ENCODE assay signal across 1 cellular context in the genomic region with DNA sequence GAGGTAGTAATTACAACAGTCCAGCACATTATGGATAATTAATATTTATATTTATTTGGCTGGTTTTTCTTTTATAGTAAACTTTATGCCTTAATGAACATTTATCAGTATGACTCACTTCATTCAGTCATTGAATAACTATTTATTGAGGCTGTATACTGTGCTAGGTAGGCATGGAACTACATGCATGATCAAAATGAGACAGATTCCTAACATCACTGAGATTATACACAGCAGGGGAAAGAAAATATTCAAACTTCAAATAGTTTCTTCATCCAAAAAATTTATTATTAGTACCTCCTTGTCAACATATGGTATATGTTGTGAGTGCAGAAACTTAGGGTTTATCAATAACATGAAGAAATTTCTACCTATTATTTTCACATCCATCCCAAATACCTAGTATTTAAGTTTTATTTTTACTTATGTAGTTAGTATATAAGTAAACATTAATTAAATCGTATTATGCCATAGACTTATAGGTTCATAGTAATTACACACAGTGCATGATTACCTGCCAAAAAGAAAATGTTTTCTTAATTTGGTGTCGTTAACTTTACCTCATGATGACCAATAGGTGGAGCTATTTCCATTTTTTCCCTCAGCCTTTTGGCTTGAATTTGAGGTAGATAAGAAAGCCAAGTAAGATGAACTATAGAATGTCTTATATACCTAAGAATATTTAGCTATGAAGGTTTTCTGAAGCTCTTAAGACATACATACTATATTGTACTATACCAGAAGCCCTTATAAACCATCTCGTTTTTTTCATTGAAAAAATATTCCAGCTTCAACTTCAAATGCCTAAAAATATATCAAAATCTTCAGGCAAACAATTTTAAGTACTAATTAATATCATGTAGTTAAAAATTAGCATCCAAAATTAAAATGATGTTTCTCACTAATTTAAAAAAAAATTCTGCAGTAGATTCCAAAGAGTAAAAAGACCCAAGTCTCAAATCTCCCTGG.
TF ChIP-seq lines count a peak whose summit lies in the region.

No MANE protein-coding gene starts in this region.

TF ChIP-seq in endothelial cell of umbilical vein, 7 proteins besides CTCF, POLR2A, EP300 and RAD21:
- TF ChIP-seq FOS (IDR thresholded peaks at IDR 0.05; ENCODE audit: borderline replicate concordance, insufficient read depth, low read length) (peak; percentile 5), GATA2 (IDR thresholded peaks at IDR 0.05; ENCODE audit: insufficient read depth, insufficient read length, low read depth, low read length) (no peak)
